8 cellular contexts compared by ENCODE assay signal in genomic region chr15:55279746-55280351, GRCh38. TPM values are rescaled to one million over a fixed set of nuclear protein-coding genes. Genes with fewer than 3 reads are reported as not detected.
A peak's percentile ranks its signal among the peaks of the same experiment; 100 is the strongest.
DNase-seq lines count a peak whose midpoint lies in the region; ATAC-seq, FAIRE-seq and TF ChIP-seq lines count a peak whose summit lies in the region.

No MANE protein-coding gene starts in this region.

- peaks cover 16% of the 10 kb centered on the region for H3K36me3 Mint-ChIP-seq in activated naive CD8-positive, alpha-beta T cell treated with anti-CD3 and anti-CD28 coated beads, Interleukin-2, amount 10 ng/mL, durations not matched to agents 7 days and 5 days
- H3K36me3 Mint-ChIP-seq in mesothelial cell of epicardium (no peaks in the 10 kb centered on the region), osteocyte (ENCODE audit: unreplicated experiment) (no peaks in the 10 kb centered on the region)

- ATAC-seq in GM18861 (IDR thresholded peaks at IDR 0.05; ENCODE audit: unreplicated experiment): peak; percentile 74
- ATAC-seq in HG02938 (IDR thresholded peaks at IDR 0.05; ENCODE audit: unreplicated experiment): peak; percentile 83
- peak; percentile 68 for ATAC-seq in activated naive CD8-positive, alpha-beta T cell treated with anti-CD3 and anti-CD28 coated beads, Interleukin-2, amount 10 ng/mL, durations not matched to agents 7 days and 5 days (ENCODE audit: low read depth)

- peak overlapping the region; percentile 92 for H3K27ac Mint-ChIP-seq in activated naive CD8-positive, alpha-beta T cell treated with anti-CD3 and anti-CD28 coated beads, Interleukin-2, amount 10 ng/mL, durations not matched to agents 7 days and 5 days
- H3K27ac Mint-ChIP-seq in mesothelial cell of epicardium (peak overlapping the region; percentile 69), osteocyte (ENCODE audit: unreplicated experiment) (no peak overlapping the region)

- peak; percentile 89 for FAIRE-seq in RCC 7860 (lab: Jason Lieb, UNC)

- peaks cover 85% of the 10 kb centered on the region for H3K4me1 Mint-ChIP-seq in activated naive CD8-positive, alpha-beta T cell treated with anti-CD3 and anti-CD28 coated beads, Interleukin-2, amount 10 ng/mL, durations not matched to agents 7 days and 5 days
- H3K4me1 Mint-ChIP-seq in mesothelial cell of epicardium (peaks cover 14% of the 10 kb centered on the region), osteocyte (ENCODE audit: unreplicated experiment) (peaks cover 15% of the 10 kb centered on the region)

- TF ChIP-seq CTCF in mesothelial cell of epicardium (IDR thresholded peaks at IDR 0.05; ENCODE audit: unreplicated experiment): no peak
- no peak for TF ChIP-seq CTCF in osteocyte (IDR thresholded peaks at IDR 0.05)

- POLR2A ChIA-PET in activated naive CD8-positive, alpha-beta T cell treated with anti-CD3 and anti-CD28 coated beads, Interleukin-2, amount 10 ng/mL, durations not matched to agents 7 days and 5 days (lab: Charles Lee): interaction anchor here (1.0 to 1.9 kb wide), 2 partner anchors 12 to 58 kb away, joined by 3 to 8 read pairs; no protein-coding TSS in a partner anchor

- DNase-seq in RCC 7860 (ENCODE audit: low spot score) (peak; percentile 77), mesothelial cell of epicardium (ENCODE audit: low spot score in 2 of 2, unreplicated experiment in 2 of 2) (no peak), NCI-H1105 treated with DMSO at 0.1 percent for 48 hours (lab: John Stamatoyannopoulos, UW) (no peak), osteocyte (ENCODE audit: extremely low spot score, unreplicated experiment) (no peak), GM19238 (ENCODE audit: insufficient read length, low spot score) (no peak)
- DNase-seq in activated naive CD8-positive, alpha-beta T cell treated with anti-CD3 and anti-CD28 coated beads, Interleukin-2, amount 10 ng/mL, durations not matched to agents 7 days and 5 days: no peak

- H3K27me3 Mint-ChIP-seq in activated naive CD8-positive, alpha-beta T cell treated with anti-CD3 and anti-CD28 coated beads, Interleukin-2, amount 10 ng/mL, durations not matched to agents 7 days and 5 days: no peaks in the 10 kb centered on the region
- H3K27me3 Mint-ChIP-seq in mesothelial cell of epicardium (ENCODE audit: low read depth) (no peaks in the 10 kb centered on the region), osteocyte (ENCODE audit: unreplicated experiment) (no peaks in the 10 kb centered on the region)

- H3K4me3 Mint-ChIP-seq in activated naive CD8-positive, alpha-beta T cell treated with anti-CD3 and anti-CD28 coated beads, Interleukin-2, amount 10 ng/mL, durations not matched to agents 7 days and 5 days: peak overlapping the region; percentile 74
- H3K4me3 Mint-ChIP-seq in mesothelial cell of epicardium: no peak overlapping the region
- no peak overlapping the region for H3K4me3 Mint-ChIP-seq in osteocyte (ENCODE audit: unreplicated experiment)

- no peaks in the 10 kb centered on the region for H3K9me3 Mint-ChIP-seq in activated naive CD8-positive, alpha-beta T cell treated with anti-CD3 and anti-CD28 coated beads, Interleukin-2, amount 10 ng/mL, durations not matched to agents 7 days and 5 days
- no peaks in the 10 kb centered on the region for H3K9me3 Mint-ChIP-seq in mesothelial cell of epicardium
- no peaks in the 10 kb centered on the region for H3K9me3 Mint-ChIP-seq in osteocyte (ENCODE audit: unreplicated experiment)

RNA-seq across cellular contexts. Expression of gene RAB27A, which starts 9.8 kb away (rescaled TPM):
- 10 to 100 TPM; 80.1 to 87.3 TPM for total RNA-seq in activated naive CD8-positive, alpha-beta T cell treated with anti-CD3 and anti-CD28 coated beads, Interleukin-2, amount 10 ng/mL, durations not matched to agents 7 days and 5 days
- total RNA-seq in mesothelial cell of epicardium (9.5 to 13.1 TPM (median 12.1 TPM) in 3 replicates), osteocyte (12.4 and 14.6 TPM in 2 replicates)

RNA-seq across cellular contexts. Expression of gene PIGBOS1, which starts 39.1 kb away (rescaled TPM):
- 10 to 100 TPM; 10.3 to 13.8 TPM for total RNA-seq in activated naive CD8-positive, alpha-beta T cell treated with anti-CD3 and anti-CD28 coated beads, Interleukin-2, amount 10 ng/mL, durations not matched to agents 7 days and 5 days
- total RNA-seq in mesothelial cell of epicardium: 11.8 to 19.7 TPM (median 15.5 TPM) in 3 replicates
- total RNA-seq in osteocyte: 14.6 and 15.6 TPM in 2 replicates

RNA-seq across cellular contexts. Expression of gene PIGB, which starts 39.2 kb away (rescaled TPM):
- total RNA-seq in activated naive CD8-positive, alpha-beta T cell treated with anti-CD3 and anti-CD28 coated beads, Interleukin-2, amount 10 ng/mL, durations not matched to agents 7 days and 5 days: 10 to 100 TPM; 17.6 to 26.1 TPM
- 14.4 to 19.3 TPM (median 15.4 TPM) in 3 replicates for total RNA-seq in mesothelial cell of epicardium
- total RNA-seq in osteocyte: 15.4 and 15.9 TPM in 2 replicates
